In the genomic region with DNA sequence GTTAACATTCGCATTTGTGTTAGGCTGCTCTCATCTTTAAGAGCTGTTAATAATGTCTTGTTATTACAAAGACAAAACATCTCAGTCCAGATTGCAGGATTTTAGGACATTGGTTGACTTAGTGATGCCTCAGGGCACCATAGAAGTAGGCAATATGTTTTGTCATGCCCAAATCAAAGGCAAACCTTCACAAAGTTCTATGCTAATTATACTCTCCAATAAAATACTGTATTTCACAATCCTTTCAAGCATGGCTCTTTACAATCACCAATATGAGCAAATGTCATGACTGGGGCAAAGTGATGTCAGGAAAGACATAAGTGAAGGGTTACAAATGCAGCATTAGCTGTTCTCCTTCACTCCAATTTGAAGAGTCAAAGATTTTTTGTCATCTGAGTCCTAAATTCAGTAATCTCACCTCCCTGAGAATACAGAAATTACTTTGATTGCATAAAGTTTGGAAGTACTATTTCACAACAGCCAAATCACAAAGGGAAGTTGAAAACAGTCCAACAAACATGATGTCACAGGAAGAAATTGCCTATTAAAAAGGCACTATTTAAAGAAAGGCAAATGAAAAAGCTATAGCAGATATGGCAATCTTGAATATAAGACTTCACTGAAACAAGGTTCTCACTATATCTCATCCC, we compare ENCODE assay signal across 19 cellular contexts.
DNase-seq lines count a peak whose midpoint lies in the region; ATAC-seq and TF ChIP-seq lines count a peak whose summit lies in the region.
"Had no signal": no experiment of that assay in that cellular context is flagged by ENCODE, and none has a peak within 500 bp of the region (broad histone marks: within the 10 kb centered on the region; RNA-seq: fewer than 3 reads in every experiment).

No MANE protein-coding gene starts in this region.

- TF ChIP-seq CTCF in AG09309 (IDR thresholded peaks at IDR 0.05; ENCODE audit: control insufficient read depth, insufficient read depth, low read depth, low read length, missing control alignments) = no peak
- TF ChIP-seq CTCF in foreskin fibroblast (IDR thresholded peaks at IDR 0.05; ENCODE audit: low read depth, low read length) = no peak
- no peak for TF ChIP-seq CTCF in gastrocnemius medialis (IDR thresholded peaks at IDR 0.05 in 4 of 5, conservative IDR thresholded peaks at IDR 0.05 in 1 of 5)
- TF ChIP-seq CTCF in coronary artery (IDR thresholded peaks at IDR 0.05) = no peak

- H3K4me1 ChIP-seq in adipocyte (ENCODE audit: control insufficient read depth, insufficient read depth, low read length) (peaks cover 41% of the 10 kb centered on the region), gastrocnemius medialis (no peaks in the 10 kb centered on the region)
- H3K4me1 ChIP-seq: esophagus squamous epithelium, lower lobe of right lung, right atrium auricular region had no signal

- TF ChIP-seq POLR2A in gastrocnemius medialis (IDR thresholded peaks at IDR 0.05) = no peak

- H3K9me3 ChIP-seq in adipocyte (ENCODE audit: control insufficient read depth, low read length) (no peaks in the 10 kb centered on the region), gastrocnemius medialis (no peaks in the 10 kb centered on the region)
- H3K9me3 ChIP-seq: esophagus squamous epithelium, lower lobe of right lung, right atrium auricular region, thoracic aorta had no signal

- in situ Hi-C loops in gastrocnemius medialis (cut with MboI; ENCODE audit: low sequenced_read_pairs in 4 of 4) = no loop called here
- in situ Hi-C loops in ACHN (cut with HindIII; ENCODE audit: low pct_ligation_motif_present, low pct_unique_long_range_greater_than_20kb, low sequenced_read_pairs) = no loop called here

- no peaks in the 10 kb centered on the region for H3K36me3 ChIP-seq in adipocyte (ENCODE audit: control insufficient read depth, insufficient read depth, low read length, severe bottlenecking)
- H3K36me3 ChIP-seq in gastrocnemius medialis = no peaks in the 10 kb centered on the region
- H3K36me3 ChIP-seq: esophagus squamous epithelium, lower lobe of right lung, right atrium auricular region, thoracic aorta had no signal

- H3K4me3 ChIP-seq in AG09309 (ENCODE audit: control insufficient read depth, low read depth, low read length) = no peak overlapping the region
- H3K4me3 ChIP-seq in adipocyte (ENCODE audit: low read length) = no peak overlapping the region
- H3K4me3 ChIP-seq in foreskin fibroblast (ENCODE audit: low read depth in 1 of 2, low read length in 2 of 2) = no peak overlapping the region
- no peak overlapping the region for H3K4me3 ChIP-seq in gastrocnemius medialis
- H3K4me3 ChIP-seq in coronary artery = no peak overlapping the region
- H3K4me3 ChIP-seq: esophagus squamous epithelium, lower lobe of right lung, right atrium auricular region, thoracic aorta had no signal

- no peak overlapping the region for H3K9ac ChIP-seq in adipocyte (ENCODE audit: low read length)

- H3K27ac ChIP-seq in gastrocnemius medialis = no peak overlapping the region
- no peak overlapping the region for H3K27ac ChIP-seq in coronary artery
- H3K27ac ChIP-seq: esophagus squamous epithelium, lower lobe of right lung, right atrium auricular region, thoracic aorta, VCaP had no signal

- H3K27me3 ChIP-seq in adipocyte (replicated peaks; ENCODE audit: control insufficient read depth, insufficient read depth, low read length) (no peaks in the 10 kb centered on the region), gastrocnemius medialis (no peaks in the 10 kb centered on the region)
- H3K27me3 ChIP-seq: esophagus squamous epithelium, right atrium auricular region had no signal

- intact Hi-C loops in gastrocnemius medialis (cut with DNase I; ENCODE audit: low total_unique reads) = no loop called here

- no peak for ATAC-seq in gastrocnemius medialis
- ATAC-seq: activated CD8-positive, alpha-beta T cell treated with anti-CD3 and anti-CD28 coated beads, Interleukin-2, amount 10 ng/mL, durations not matched to agents 7 days and 5 days had no signal

- DNase-seq in AG09309 (ENCODE audit: low read depth) = peak; percentile 59
- DNase-seq in LHCN-M2 (ENCODE audit: low read depth) = peak; percentile 51
- DNase-seq in adipocyte (ENCODE audit: low read depth) = peak; percentile 92
- peak; percentile 73 to 87 for DNase-seq in foreskin fibroblast
- no peak for DNase-seq in NCI-H2171 treated with DMSO at 0.1 percent for 48 hours (lab: John Stamatoyannopoulos, UW)
- no peak for DNase-seq in gastrocnemius medialis
- no peak for DNase-seq in ACHN
- no peak for DNase-seq in coronary artery (ENCODE audit: low spot score)
- DNase-seq: activated CD8-positive, alpha-beta T cell treated with anti-CD3 and anti-CD28 coated beads, Interleukin-2, amount 10 ng/mL, durations not matched to agents 7 days and 5 days; amygdala; dermis blood vessel endothelial cell; DMS 273 treated with DMSO at 0.1 percent for 48 hours; esophagus squamous epithelium; lower lobe of right lung; NCI-H226; stimulated activated CD4-positive, alpha-beta T cell treated with anti-CD3 and anti-CD28 coated beads, Interleukin-2, amount 100 ng/mL, for 24 hours had no signal

Comparison
In these comparisons a context has a peak if more than half of its experiments do, and no peak if none do; other contexts are left out.
1. DNase-seq: peak in AG09309 (single experiment), LHCN-M2 (single experiment), adipocyte (single experiment) and foreskin fibroblast (2 of 2); none in NCI-H2171 treated with DMSO at 0.1 percent for 48 hours (single experiment), gastrocnemius medialis (0 of 2), ACHN (single experiment) and coronary artery (single experiment).